ENCODE assay signal across 1 cellular context in the genomic region with DNA sequence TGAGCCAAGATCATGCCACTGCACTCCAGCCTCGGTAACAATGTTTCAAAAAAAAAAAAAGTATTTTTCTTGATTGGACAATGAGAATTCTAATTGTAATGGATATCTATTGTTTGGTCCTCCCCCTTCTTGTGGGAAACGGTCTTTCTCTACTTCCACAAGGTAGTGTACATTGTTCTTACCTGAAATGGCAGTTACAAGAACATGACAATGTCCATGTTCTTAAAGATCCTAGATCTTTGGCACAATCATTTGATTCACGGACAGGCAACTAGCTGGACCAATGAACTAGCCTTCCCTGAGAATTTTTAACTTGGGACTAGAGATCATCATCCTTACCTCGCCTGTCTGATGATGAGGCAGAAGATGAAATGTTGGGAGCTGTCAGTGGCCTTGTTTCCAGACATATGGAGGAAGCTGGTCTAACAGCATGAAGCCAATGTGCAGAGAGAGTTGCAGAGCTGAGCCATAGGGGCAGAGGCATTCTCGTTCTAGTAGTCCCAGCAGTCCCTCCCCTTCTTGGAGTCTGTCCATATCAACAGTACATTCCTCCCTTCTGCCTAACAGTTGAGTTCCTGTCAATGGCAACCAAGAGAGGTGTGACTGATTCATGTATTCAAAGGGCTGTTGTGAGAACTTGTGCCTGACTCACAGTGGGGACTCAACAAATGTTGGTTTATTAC.
TF ChIP-seq lines count a peak whose summit lies in the region.

No MANE protein-coding gene starts in this region.

TF ChIP-seq in K562, 482 proteins besides CTCF, POLR2A, EP300 and RAD21 (continued from another document and continues in another):
- TF ChIP-seq, protein P1, sequence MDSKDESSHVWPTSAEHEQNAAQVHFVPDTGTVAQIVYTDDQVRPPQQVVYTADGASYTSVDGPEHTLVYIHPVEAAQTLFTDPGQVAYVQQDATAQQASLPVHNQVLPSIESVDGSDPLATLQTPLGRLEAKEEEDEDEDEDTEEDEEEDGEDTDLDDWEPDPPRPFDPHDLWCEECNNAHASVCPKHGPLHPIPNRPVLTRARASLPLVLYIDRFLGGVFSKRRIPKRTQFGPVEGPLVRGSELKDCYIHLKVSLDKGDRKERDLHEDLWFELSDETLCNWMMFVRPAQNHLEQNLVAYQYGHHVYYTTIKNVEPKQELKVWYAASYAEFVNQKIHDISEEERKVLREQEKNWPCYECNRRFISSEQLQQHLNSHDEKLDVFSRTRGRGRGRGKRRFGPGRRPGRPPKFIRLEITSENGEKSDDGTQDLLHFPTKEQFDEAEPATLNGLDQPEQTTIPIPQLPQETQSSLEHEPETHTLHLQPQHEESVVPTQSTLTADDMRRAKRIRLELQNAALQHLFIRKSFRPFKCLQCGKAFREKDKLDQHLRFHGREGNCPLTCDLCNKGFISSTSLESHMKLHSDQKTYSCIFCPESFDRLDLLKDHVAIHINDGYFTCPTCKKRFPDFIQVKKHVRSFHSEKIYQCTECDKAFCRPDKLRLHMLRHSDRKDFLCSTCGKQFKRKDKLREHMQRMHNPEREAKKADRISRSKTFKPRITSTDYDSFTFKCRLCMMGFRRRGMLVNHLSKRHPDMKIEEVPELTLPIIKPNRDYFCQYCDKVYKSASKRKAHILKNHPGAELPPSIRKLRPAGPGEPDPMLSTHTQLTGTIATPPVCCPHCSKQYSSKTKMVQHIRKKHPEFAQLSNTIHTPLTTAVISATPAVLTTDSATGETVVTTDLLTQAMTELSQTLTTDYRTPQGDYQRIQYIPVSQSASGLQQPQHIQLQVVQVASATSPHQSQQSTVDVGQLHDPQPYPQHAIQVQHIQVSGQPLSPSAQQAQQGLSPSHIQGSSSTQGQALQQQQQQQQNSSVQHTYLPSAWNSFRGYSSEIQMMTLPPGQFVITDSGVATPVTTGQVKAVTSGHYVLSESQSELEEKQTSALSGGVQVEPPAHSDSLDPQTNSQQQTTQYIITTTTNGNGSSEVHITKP (IDR thresholded peaks at IDR 0.05; ENCODE audit: partially characterized antibody) = peak; percentile 19
- peak; percentile 68; the same call in 1 of the 2 replicates for TF ChIP-seq HDGF (IDR thresholded peaks at IDR 0.05)
- TF ChIP-seq YY1 (IDR thresholded peaks at IDR 0.05; ENCODE audit: borderline replicate concordance in 1 of 3, control insufficient read depth in 1 of 3, extremely low read depth in 1 of 3, insufficient read depth in 3 of 3, insufficient read length in 1 of 3, insufficient replicate concordance in 2 of 3, low read depth in 1 of 3, low read length in 2 of 3) = peak in 1 of 3 experiments; percentile 64
- TF ChIP-seq MECOM (CRISPR knock-in tag; IDR thresholded peaks at IDR 0.05) = peak; percentile 63; the same call in 1 of the 2 replicates
- peak; percentile 38; the same call in 1 of the 2 replicates for TF ChIP-seq PTTG1 (tag; IDR thresholded peaks at IDR 0.05; ENCODE audit: low read depth)
- TF ChIP-seq, protein P2, sequence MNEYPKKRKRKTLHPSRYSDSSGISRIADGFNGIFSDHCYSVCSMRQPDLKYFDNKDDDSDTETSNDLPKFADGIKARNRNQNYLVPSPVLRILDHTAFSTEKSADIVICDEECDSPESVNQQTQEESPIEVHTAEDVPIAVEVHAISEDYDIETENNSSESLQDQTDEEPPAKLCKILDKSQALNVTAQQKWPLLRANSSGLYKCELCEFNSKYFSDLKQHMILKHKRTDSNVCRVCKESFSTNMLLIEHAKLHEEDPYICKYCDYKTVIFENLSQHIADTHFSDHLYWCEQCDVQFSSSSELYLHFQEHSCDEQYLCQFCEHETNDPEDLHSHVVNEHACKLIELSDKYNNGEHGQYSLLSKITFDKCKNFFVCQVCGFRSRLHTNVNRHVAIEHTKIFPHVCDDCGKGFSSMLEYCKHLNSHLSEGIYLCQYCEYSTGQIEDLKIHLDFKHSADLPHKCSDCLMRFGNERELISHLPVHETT (CRISPR knock-in tag; conservative IDR thresholded peaks at IDR 0.05 in 1 of 2, IDR thresholded peaks at IDR 0.05 in 1 of 2) = 0 out of 4 replicates have a peak, but pooled peaks of 1 of the 2 experiments have one; percentile 13
- TF ChIP-seq, protein P3, sequence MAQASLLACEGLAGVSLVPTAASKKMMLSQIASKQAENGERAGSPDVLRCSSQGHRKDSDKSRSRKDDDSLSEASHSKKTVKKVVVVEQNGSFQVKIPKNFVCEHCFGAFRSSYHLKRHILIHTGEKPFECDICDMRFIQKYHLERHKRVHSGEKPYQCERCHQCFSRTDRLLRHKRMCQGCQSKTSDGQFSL (CRISPR knock-in tag; IDR thresholded peaks at IDR 0.05) = no peak
- TF ChIP-seq, protein P3 (tag; IDR thresholded peaks at IDR 0.05) = 0 out of 4 replicates have a peak, but pooled peaks of 1 of the 2 experiments have one; percentile 25
- TF ChIP-seq CBX2 (IDR thresholded peaks at IDR 0.05; ENCODE audit: insufficient read depth, low read length, poor library complexity, severe bottlenecking) = no peak
- TF ChIP-seq ILF3 (IDR thresholded peaks at IDR 0.05; ENCODE audit: borderline replicate concordance) = no peak
- 0 out of 2 replicates have a peak, but pooled peaks have one; percentile 14 for TF ChIP-seq SIN3B (IDR thresholded peaks at IDR 0.05; ENCODE audit: low read depth)
- no peak for TF ChIP-seq ID3 (CRISPR knock-in tag; IDR thresholded peaks at IDR 0.05)
- peak; percentile 50; the same call in 1 of the 2 replicates for TF ChIP-seq ID3 (tag; IDR thresholded peaks at IDR 0.05)
- TF ChIP-seq CBX3 (IDR thresholded peaks at IDR 0.05; ENCODE audit: borderline replicate concordance in 1 of 2, low read length in 2 of 2) = peak in 1 of 2 experiments; percentile 31; a peak in 1 of 3 replicates
- TF ChIP-seq, protein P4, sequence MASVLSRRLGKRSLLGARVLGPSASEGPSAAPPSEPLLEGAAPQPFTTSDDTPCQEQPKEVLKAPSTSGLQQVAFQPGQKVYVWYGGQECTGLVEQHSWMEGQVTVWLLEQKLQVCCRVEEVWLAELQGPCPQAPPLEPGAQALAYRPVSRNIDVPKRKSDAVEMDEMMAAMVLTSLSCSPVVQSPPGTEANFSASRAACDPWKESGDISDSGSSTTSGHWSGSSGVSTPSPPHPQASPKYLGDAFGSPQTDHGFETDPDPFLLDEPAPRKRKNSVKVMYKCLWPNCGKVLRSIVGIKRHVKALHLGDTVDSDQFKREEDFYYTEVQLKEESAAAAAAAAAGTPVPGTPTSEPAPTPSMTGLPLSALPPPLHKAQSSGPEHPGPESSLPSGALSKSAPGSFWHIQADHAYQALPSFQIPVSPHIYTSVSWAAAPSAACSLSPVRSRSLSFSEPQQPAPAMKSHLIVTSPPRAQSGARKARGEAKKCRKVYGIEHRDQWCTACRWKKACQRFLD (CRISPR knock-in tag; IDR thresholded peaks at IDR 0.05) = no peak
- TF ChIP-seq, protein P5, sequence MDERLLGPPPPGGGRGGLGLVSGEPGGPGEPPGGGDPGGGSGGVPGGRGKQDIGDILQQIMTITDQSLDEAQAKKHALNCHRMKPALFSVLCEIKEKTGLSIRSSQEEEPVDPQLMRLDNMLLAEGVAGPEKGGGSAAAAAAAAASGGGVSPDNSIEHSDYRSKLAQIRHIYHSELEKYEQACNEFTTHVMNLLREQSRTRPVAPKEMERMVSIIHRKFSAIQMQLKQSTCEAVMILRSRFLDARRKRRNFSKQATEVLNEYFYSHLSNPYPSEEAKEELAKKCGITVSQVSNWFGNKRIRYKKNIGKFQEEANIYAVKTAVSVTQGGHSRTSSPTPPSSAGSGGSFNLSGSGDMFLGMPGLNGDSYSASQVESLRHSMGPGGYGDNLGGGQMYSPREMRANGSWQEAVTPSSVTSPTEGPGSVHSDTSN (CRISPR knock-in tag; IDR thresholded peaks at IDR 0.05; ENCODE audit: low read depth) = no peak
- TF ChIP-seq, protein P5 (tag; conservative IDR thresholded peaks at IDR 0.05; ENCODE audit: low read depth) = peak; percentile 27
- peak; percentile 61 for TF ChIP-seq TEAD4 (IDR thresholded peaks at IDR 0.05; ENCODE audit: low read length)
- no peak for TF ChIP-seq TEAD4 (CRISPR knock-in tag; IDR thresholded peaks at IDR 0.05; ENCODE audit: borderline replicate concordance)
- no peak for TF ChIP-seq RBM34 (IDR thresholded peaks at IDR 0.05; ENCODE audit: borderline replicate concordance, insufficient read depth, low read length)
- TF ChIP-seq MEIS2 (IDR thresholded peaks at IDR 0.05; ENCODE audit: partially characterized antibody) = peak; percentile 73
- TF ChIP-seq, protein P6, sequence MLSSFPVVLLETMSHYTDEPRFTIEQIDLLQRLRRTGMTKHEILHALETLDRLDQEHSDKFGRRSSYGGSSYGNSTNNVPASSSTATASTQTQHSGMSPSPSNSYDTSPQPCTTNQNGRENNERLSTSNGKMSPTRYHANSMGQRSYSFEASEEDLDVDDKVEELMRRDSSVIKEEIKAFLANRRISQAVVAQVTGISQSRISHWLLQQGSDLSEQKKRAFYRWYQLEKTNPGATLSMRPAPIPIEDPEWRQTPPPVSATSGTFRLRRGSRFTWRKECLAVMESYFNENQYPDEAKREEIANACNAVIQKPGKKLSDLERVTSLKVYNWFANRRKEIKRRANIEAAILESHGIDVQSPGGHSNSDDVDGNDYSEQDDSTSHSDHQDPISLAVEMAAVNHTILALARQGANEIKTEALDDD (IDR thresholded peaks at IDR 0.05) = peak; percentile 57; the same call in 1 of the 2 replicates
- TF ChIP-seq, protein P7, sequence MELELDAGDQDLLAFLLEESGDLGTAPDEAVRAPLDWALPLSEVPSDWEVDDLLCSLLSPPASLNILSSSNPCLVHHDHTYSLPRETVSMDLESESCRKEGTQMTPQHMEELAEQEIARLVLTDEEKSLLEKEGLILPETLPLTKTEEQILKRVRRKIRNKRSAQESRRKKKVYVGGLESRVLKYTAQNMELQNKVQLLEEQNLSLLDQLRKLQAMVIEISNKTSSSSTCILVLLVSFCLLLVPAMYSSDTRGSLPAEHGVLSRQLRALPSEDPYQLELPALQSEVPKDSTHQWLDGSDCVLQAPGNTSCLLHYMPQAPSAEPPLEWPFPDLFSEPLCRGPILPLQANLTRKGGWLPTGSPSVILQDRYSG (tag; conservative IDR thresholded peaks at IDR 0.05; ENCODE audit: low read depth) = peak; percentile 58; the same call in 1 of the 2 replicates
- 0 out of 2 replicates have a peak, but pooled peaks have one; percentile 42 for TF ChIP-seq ETV5 (CRISPR knock-in tag; IDR thresholded peaks at IDR 0.05; ENCODE audit: low read depth)
- peak; percentile 15; the same call in 1 of the 2 replicates for TF ChIP-seq ARID1B (IDR thresholded peaks at IDR 0.05)
- no peak for TF ChIP-seq THRAP3 (IDR thresholded peaks at IDR 0.05; ENCODE audit: borderline replicate concordance)
- TF ChIP-seq CBFA2T3 (IDR thresholded peaks at IDR 0.05) = peak; percentile 22; the same call in 1 of the 2 replicates
- TF ChIP-seq NR2C1 (IDR thresholded peaks at IDR 0.05) = no peak
- peak; percentile 30; the same call in 1 of the 2 replicates for TF ChIP-seq NR2C1 (tag; IDR thresholded peaks at IDR 0.05)
- TF ChIP-seq RCOR1 (IDR thresholded peaks at IDR 0.05; ENCODE audit: borderline replicate concordance in 1 of 2, low read depth in 2 of 2, low read length in 2 of 2) = peak in 1 of 2 experiments; percentile 30; a peak in 1 of 4 replicates
- TF ChIP-seq TCF3 (CRISPR knock-in tag; IDR thresholded peaks at IDR 0.05) = peak; percentile 7; the same call in 1 of the 2 replicates
- peak; percentile 39 to 51; a peak in 2 of 4 replicates for TF ChIP-seq FOXK2 (conservative IDR thresholded peaks at IDR 0.05 in 1 of 2, IDR thresholded peaks at IDR 0.05 in 1 of 2; ENCODE audit: low read depth in 2 of 2)
- TF ChIP-seq PTRF (tag; IDR thresholded peaks at IDR 0.05) = 0 out of 2 replicates have a peak, but pooled peaks have one; percentile 38
- peak; percentile 32; the same call in 1 of the 2 replicates for TF ChIP-seq CTBP1 (IDR thresholded peaks at IDR 0.05; ENCODE audit: borderline replicate concordance)
- no peak for TF ChIP-seq MCM5 (IDR thresholded peaks at IDR 0.05; ENCODE audit: low read depth)
- TF ChIP-seq ZNF561 (CRISPR knock-in tag; conservative IDR thresholded peaks at IDR 0.05) = no peak
- TF ChIP-seq ZNF766 (CRISPR knock-in tag; conservative IDR thresholded peaks at IDR 0.05) = 0 out of 2 replicates have a peak, but pooled peaks have one; percentile 26
- TF ChIP-seq CHCHD3 (CRISPR knock-in tag; IDR thresholded peaks at IDR 0.05) = no peak
- TF ChIP-seq, protein P8, sequence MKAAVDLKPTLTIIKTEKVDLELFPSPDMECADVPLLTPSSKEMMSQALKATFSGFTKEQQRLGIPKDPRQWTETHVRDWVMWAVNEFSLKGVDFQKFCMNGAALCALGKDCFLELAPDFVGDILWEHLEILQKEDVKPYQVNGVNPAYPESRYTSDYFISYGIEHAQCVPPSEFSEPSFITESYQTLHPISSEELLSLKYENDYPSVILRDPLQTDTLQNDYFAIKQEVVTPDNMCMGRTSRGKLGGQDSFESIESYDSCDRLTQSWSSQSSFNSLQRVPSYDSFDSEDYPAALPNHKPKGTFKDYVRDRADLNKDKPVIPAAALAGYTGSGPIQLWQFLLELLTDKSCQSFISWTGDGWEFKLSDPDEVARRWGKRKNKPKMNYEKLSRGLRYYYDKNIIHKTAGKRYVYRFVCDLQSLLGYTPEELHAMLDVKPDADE (conservative IDR thresholded peaks at IDR 0.05; ENCODE audit: control insufficient read depth, low read depth, low read length) = no peak
- TF ChIP-seq TBP (optimal IDR thresholded peaks at IDR 0.05; ENCODE audit: low read depth, low read length) = peak; percentile 36
